Comparison of ENCODE assay signal across 8 cellular contexts in genomic region chr6:137655291-137655690, GRCh38.
"Had no signal": no experiment of that assay in that cellular context is flagged by ENCODE, and none has a peak within 500 bp of the region (broad histone marks: within the 10 kb centered on the region; RNA-seq: fewer than 3 reads in every experiment).

No MANE protein-coding gene starts in this region.

- H3K27ac Mint-ChIP-seq: IgD-negative memory B cell had no signal

- H3K36me3 Mint-ChIP-seq: IgD-negative memory B cell had no signal

- H3K9ac ChIP-seq: KMS-11 had no signal

- H3K27ac ChIP-seq: HL-60, KMS-11 had no signal

- H3K4me1 Mint-ChIP-seq: IgD-negative memory B cell had no signal

- H3K4me3 ChIP-seq: K562 had no signal

- DNase-seq: IMR-90, KBM-7, KG1 had no signal

- ATAC-seq: HepG2, K562 had no signal

- H3K4me2 ChIP-seq: KMS-11 had no signal
